ENCODE assay signal across 19 cellular contexts in the genomic region with DNA sequence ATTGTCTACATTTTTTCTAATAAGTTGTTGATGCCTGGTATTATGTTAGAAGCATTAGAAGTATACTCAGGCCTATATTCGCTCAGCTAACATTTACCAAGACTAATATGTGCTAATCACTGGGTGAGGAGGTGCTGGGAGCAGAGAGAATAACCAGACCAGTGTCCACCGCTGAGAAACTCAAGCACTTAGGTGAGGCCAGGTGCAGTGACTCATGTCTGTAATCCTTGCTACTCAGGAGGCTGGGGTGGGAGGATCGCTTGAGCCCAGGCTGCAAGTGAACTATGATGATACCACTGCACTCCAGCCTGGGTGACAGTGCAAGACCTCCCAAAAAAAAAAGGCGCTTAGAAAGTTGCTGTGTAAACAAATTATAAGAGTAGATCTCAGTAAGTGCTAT.
DNase-seq lines count a peak whose midpoint lies in the region; TF ChIP-seq lines count a peak whose summit lies in the region.
"Had no signal": no experiment of that assay in that cellular context is flagged by ENCODE, and none has a peak within 500 bp of the region (broad histone marks: within the 10 kb centered on the region; RNA-seq: fewer than 3 reads in every experiment).

No MANE protein-coding gene starts in this region.

- H3K27me3 ChIP-seq in mesendoderm (ENCODE audit: insufficient read depth, low read length, poor library complexity) (no peaks in the 10 kb centered on the region), thyroid gland (no peaks in the 10 kb centered on the region)
- H3K27me3 ChIP-seq: BE2C had no signal

- no peak for TF ChIP-seq POLR2A in thyroid gland (IDR thresholded peaks at IDR 0.05)

- H3K4ac ChIP-seq in mesendoderm (ENCODE audit: low read depth, low read length), result no peak overlapping the region

- no peak overlapping the region for H2BK5ac ChIP-seq in mesendoderm (ENCODE audit: low read length)

- no peak overlapping the region for H2AK5ac ChIP-seq in mesendoderm (ENCODE audit: low read length)

- H3K9me3 Mint-ChIP-seq in nephron, result no peaks in the 10 kb centered on the region

- WGBS in mesendoderm (ENCODE audit: extremely low coverage, insufficient coverage, low lambda C conversion rate), result no CpG with 5 or more reads among the region's 4 CpGs
- 85 to 90% methylated on average over 4 of the region's 4 CpGs for WGBS in thyroid gland, 2 donors

- no peak overlapping the region for H3K4me3 ChIP-seq in epithelial cell of esophagus (ENCODE audit: low read length)
- H3K4me3 ChIP-seq in mesendoderm (ENCODE audit: low read length), result no peak overlapping the region
- H3K4me3 ChIP-seq in thyroid gland (replicated peaks in 1 of 3), result no peak overlapping the region
- H3K4me3 ChIP-seq: PC-9, SK-N-MC had no signal

- no peak overlapping the region for H3K4me3 Mint-ChIP-seq in nephron
- H3K4me3 Mint-ChIP-seq: CD4-positive, alpha-beta T cell had no signal

- H2BK120ac ChIP-seq in mesendoderm (ENCODE audit: low read depth, low read length), result no peak overlapping the region

- H3K9me3 ChIP-seq in thyroid gland, result no peaks in the 10 kb centered on the region
- H3K9me3 ChIP-seq: BE2C had no signal

- H3K4me2 ChIP-seq in mesendoderm (ENCODE audit: low read length), result no peak overlapping the region
- H3K4me2 ChIP-seq: PC-9 had no signal

- H3K79me1 ChIP-seq in mesendoderm (ENCODE audit: low read length), result no peaks in the 10 kb centered on the region

- H3K4me1 ChIP-seq in mesendoderm (ENCODE audit: control insufficient read depth, low read depth, low read length), result no peaks in the 10 kb centered on the region
- peaks cover 4 to 13% of the 10 kb centered on the region in 2 donors for H3K4me1 ChIP-seq in thyroid gland

- H3K27ac ChIP-seq in mesendoderm (ENCODE audit: low read depth, low read length), result no peak overlapping the region
- H3K27ac ChIP-seq in thyroid gland, result no peak overlapping the region
- H3K27ac ChIP-seq: 22Rv1, HL-60, PC-9, SK-N-MC had no signal

- H2BK15ac ChIP-seq in mesendoderm (replicated peaks; ENCODE audit: low read depth), result no peak overlapping the region

- H4K5ac ChIP-seq in mesendoderm (ENCODE audit: low read length), result no peak overlapping the region

- peak overlapping the region; percentile 90 to 99 (median 91) for H3K27ac Mint-ChIP-seq in nephron

- H3K79me2 ChIP-seq in mesendoderm (ENCODE audit: control insufficient read depth, insufficient read depth, low read length), result no peaks in the 10 kb centered on the region

- intact Hi-C loops in thyroid gland (cut with DNase I), result no loop called here

- H3K36me3 ChIP-seq in mesendoderm (ENCODE audit: control insufficient read depth, insufficient read depth, low read length), result no peaks in the 10 kb centered on the region
- no peaks in the 10 kb centered on the region for H3K36me3 ChIP-seq in thyroid gland
- H3K36me3 ChIP-seq: BE2C had no signal

- no peak overlapping the region for H3K56ac ChIP-seq in mesendoderm (ENCODE audit: low read length)

- H3K23ac ChIP-seq in mesendoderm (ENCODE audit: low read length), result no peak overlapping the region

- H4K8ac ChIP-seq in mesendoderm (ENCODE audit: low read depth, low read length), result no peak overlapping the region

- peaks cover 37% of the 10 kb centered on the region for H3K4me1 Mint-ChIP-seq in nephron

- peaks cover 3% of the 10 kb centered on the region for H3K27me3 Mint-ChIP-seq in nephron (ENCODE audit: low read depth)
- H3K27me3 Mint-ChIP-seq: CD4-positive, alpha-beta T cell had no signal

- TF ChIP-seq CTCF in epithelial cell of esophagus (IDR thresholded peaks at IDR 0.05; ENCODE audit: insufficient read depth, low read depth, low read length, missing control alignments), result no peak
- no peak for TF ChIP-seq CTCF in nephron (IDR thresholded peaks at IDR 0.05; ENCODE audit: unreplicated experiment in 3 of 3)
- TF ChIP-seq CTCF in thyroid gland (IDR thresholded peaks at IDR 0.05), result no peak

- H3K36me3 Mint-ChIP-seq in nephron (ENCODE audit: low read depth), result no peaks in the 10 kb centered on the region

- no peak overlapping the region for H3K9ac ChIP-seq in mesendoderm (ENCODE audit: low read length)

- DNase-seq in NCI-H1417 (lab: John Stamatoyannopoulos, UW) (peak in 2 of 3 experiments; percentile 68 to 87), NCI-H1417 treated with DMSO at 0.1 percent for 48 hours (lab: John Stamatoyannopoulos, UW) (no peak), NCI-H510A treated with DMSO at 0.1 percent for 48 hours (lab: John Stamatoyannopoulos, UW) (peak; percentile 72), epithelial cell of esophagus (ENCODE audit: low read depth) (peak; percentile 20), mesendoderm (no peak), thyroid gland (no peak), NCI-H1105 (lab: John Stamatoyannopoulos, UW) (no peak)
- DNase-seq: BE2C; CD4-positive, alpha-beta T cell; GOT3; NCI-H1105 treated with DMSO at 0.1 percent for 48 hours; NCI-H2029 treated with DMSO at 0.1 percent for 48 hours; NCI-H2171 treated with DMSO at 0.1 percent for 48 hours; NCI-H524 treated with DMSO at 0.1 percent for 48 hours; PC-9 had no signal

- no peak overlapping the region for H3K18ac ChIP-seq in mesendoderm (ENCODE audit: low read length)

Comparison
In these comparisons a context has a peak if more than half of its experiments do, and no peak if none do; other contexts are left out.
1. DNase-seq: peak in NCI-H1417 (2 of 3), NCI-H510A treated with DMSO at 0.1 percent for 48 hours (single experiment) and epithelial cell of esophagus (single experiment); none in NCI-H1417 treated with DMSO at 0.1 percent for 48 hours (single experiment), mesendoderm (single experiment), thyroid gland (0 of 2) and NCI-H1105 (single experiment).